39 cellular contexts compared by ENCODE assay signal in genomic region chr11:20205807-20206206, GRCh38. TPM values are rescaled to one million over a fixed set of nuclear protein-coding genes. Genes with fewer than 3 reads are reported as not detected.
"Had no signal": no experiment of that assay in that cellular context is flagged by ENCODE, and none has a peak within 500 bp of the region (broad histone marks: within the 10 kb centered on the region; RNA-seq: fewer than 3 reads in every experiment).

No MANE protein-coding gene starts in this region.

- DNase-seq: Karpas-422, Kasumi-1, MG63, MM.1S, MV-4-11, NCI-H1048, NCI-H1092, NCI-H1092 treated with DMSO at 0.1 percent for 48 hours, NCI-H1105, NCI-H1105 treated with DMSO at 0.1 percent for 48 hours, NCI-H1417, NCI-H1417 treated with DMSO at 0.1 percent for 48 hours, NCI-H1436, NCI-H1436 treated with DMSO at 0.1 percent for 48 hours, NCI-H146, NCI-H1694, NCI-H1694 treated with DMSO at 0.1 percent for 48 hours, NCI-H187, NCI-H187 treated with DMSO at 0.1 percent for 48 hours, NCI-H1930, NCI-H2029, NCI-H2029 treated with DMSO at 0.1 percent for 48 hours, NCI-H2081, NCI-H2081 treated with DMSO at 0.1 percent for 48 hours, NCI-H2107, NCI-H2171, NCI-H2171 treated with DMSO at 0.1 percent for 48 hours, NCI-H2227 treated with DMSO at 0.1 percent for 48 hours, NCI-H226, NCI-H345, NCI-H446, NCI-H446 treated with DMSO at 0.1 percent for 48 hours, NCI-H510A, NCI-H510A treated with DMSO at 0.1 percent for 48 hours, NCI-H524 had no signal

- H3K9me3 ChIP-seq: MG63 had no signal

- H3K27me3 ChIP-seq: MG63 had no signal

- H3K36me3 ChIP-seq: MG63 had no signal

- H3K4me3 ChIP-seq: MG63 had no signal

RNA-seq across cellular contexts. Expression of gene DBX1, which starts 45.5 kb away (rescaled TPM):
- total RNA-seq: LHCN-M2, M059J, MCF 10A, NCI-H460 had no signal
